Comparison of ENCODE assay signal across 1 cellular context in the genomic region with DNA sequence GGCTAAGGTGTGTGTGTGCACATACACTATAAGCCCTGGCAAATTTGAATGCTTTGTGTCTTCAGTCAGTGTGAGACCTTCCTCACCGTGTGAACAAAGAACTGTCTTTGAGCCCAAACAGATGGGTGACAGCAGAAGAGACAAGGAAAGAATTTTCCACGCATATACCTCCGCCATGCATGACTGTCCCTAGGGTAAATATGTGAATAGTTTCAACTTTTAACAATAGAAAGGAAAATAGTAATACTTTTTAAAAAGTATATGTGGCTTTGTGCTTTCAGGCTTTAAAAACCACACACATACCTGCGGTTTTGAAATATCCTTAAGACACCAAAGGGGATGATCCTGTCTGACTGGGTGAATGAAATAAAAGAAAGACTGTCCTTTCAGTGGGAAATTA.
TF ChIP-seq lines count a peak whose summit lies in the region.

No MANE protein-coding gene starts in this region.

TF ChIP-seq in IMR-90, 13 proteins besides CTCF, POLR2A, EP300 and RAD21:
- TF ChIP-seq NFE2L2 (IDR thresholded peaks at IDR 0.05; ENCODE audit: low read depth, low read length), result no peak
- TF ChIP-seq, protein P1, sequence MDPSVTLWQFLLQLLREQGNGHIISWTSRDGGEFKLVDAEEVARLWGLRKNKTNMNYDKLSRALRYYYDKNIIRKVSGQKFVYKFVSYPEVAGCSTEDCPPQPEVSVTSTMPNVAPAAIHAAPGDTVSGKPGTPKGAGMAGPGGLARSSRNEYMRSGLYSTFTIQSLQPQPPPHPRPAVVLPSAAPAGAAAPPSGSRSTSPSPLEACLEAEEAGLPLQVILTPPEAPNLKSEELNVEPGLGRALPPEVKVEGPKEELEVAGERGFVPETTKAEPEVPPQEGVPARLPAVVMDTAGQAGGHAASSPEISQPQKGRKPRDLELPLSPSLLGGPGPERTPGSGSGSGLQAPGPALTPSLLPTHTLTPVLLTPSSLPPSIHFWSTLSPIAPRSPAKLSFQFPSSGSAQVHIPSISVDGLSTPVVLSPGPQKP (IDR thresholded peaks at IDR 0.05; ENCODE audit: borderline replicate concordance, low read depth, low read length), result no peak
